8 cellular contexts compared by ENCODE assay signal in the genomic region with DNA sequence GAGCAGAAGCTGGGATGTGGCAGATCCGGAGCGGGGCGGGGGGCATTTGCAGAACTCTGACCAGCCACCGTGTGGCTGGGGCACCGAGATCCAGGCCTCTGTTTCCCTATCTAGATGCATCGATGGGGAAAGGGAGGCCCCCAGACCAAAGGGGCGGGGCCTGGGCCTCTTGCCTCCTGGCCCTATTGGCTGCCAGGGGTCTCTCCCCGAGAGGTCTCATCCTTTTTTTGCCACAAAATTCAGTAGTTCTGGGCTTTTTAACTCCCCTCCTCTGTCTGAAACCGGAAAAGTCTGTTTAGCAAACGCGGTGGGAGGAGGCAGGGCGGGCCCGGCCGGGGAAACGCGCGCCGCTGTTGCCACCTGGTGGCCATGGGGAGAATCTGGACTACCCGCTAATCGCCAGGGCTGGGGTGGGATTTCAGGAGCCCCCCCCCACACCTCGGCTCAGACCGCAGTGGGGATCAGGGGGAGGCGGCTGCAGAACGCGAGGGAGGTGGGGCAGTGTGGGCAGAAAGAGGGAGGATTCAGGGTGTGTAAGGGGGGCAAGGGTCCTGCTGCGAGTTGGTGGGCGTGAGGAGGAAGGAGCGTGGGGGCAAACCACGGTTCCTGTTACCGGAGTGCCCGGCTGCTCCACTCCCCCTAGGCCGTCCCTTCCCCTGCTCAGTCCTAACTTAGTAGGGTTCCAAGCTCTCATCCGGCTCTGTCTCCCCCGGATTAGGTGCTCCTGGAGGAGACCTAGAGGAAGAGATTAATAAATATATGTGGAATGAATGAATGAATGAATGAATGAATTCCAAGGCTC. TPM values are rescaled to one million over a fixed set of nuclear protein-coding genes. Genes with fewer than 3 reads are reported as not detected.
A peak's percentile ranks its signal among the peaks of the same experiment; 100 is the strongest.
DNase-seq lines count a peak whose midpoint lies in the region; ATAC-seq and TF ChIP-seq lines count a peak whose summit lies in the region.

No MANE protein-coding gene starts in this region.

- H3K36me3 Mint-ChIP-seq in activated T-cell treated with anti-CD3 and anti-CD28 coated beads, Interleukin-2, amount 50 U/mL, for 72 hours (ENCODE audit: insufficient read depth in 2 of 2) = peaks cover 0 to 6% of the 10 kb centered on the region in 2 donors
- H3K36me3 Mint-ChIP-seq in naive B cell = no peaks in the 10 kb centered on the region

- H3K9ac ChIP-seq in DND-41 (ENCODE audit: low read depth, low read length) (peak overlapping the region; percentile 51), IMR-90 (ENCODE audit: low read depth, low read length) (0 out of 2 replicates have a peak overlapping the region, but pooled peaks have one; percentile 5), fibroblast of lung (ENCODE audit: insufficient read depth, low read length) (no peak overlapping the region)

- POLR2A ChIA-PET in IMR-90 (lab: Charles Lee; ENCODE audit: unreplicated experiment) (interaction anchor here (0.6 kb wide), 1 partner anchor 50 kb away, joined by 3 read pairs; a partner anchor contains a TSS), Panc1 (lab: Charles Lee) (no interaction called here)

- no peaks in the 10 kb centered on the region for H3K27me3 Mint-ChIP-seq in activated T-cell treated with anti-CD3 and anti-CD28 coated beads, Interleukin-2, amount 50 U/mL, for 72 hours (ENCODE audit: low read depth)
- no peaks in the 10 kb centered on the region for H3K27me3 Mint-ChIP-seq in naive B cell

- intact Hi-C loops in IMR-90 (cut with micrococcal nuclease) (loop anchor here (1.0 to 5.0 kb wide), 2 partner anchors 51 to 121 kb away; no protein-coding TSS in a partner anchor), Panc1 (cut with micrococcal nuclease; ENCODE audit: unreplicated experiment) (loop anchor here (1.0 kb wide), 1 partner anchor 51 kb away; no protein-coding TSS in a partner anchor)

- no peaks in the 10 kb centered on the region for H3K9me1 ChIP-seq in IMR-90 (ENCODE audit: insufficient read depth, low read length)

- DNase-seq in DND-41 (peak; percentile 89), IMR-90 (peak; percentile 65), Panc1 (ENCODE audit: low read depth, low spot score) (no peak), fibroblast of lung (ENCODE audit: low read depth in 2 of 2) (peak; percentile 59 to 76), naive B cell (peak; percentile 84)
- DNase-seq in activated T-cell treated with anti-CD3 and anti-CD28 coated beads, Interleukin-2, amount 50 U/mL, for 72 hours = peak; percentile 83 to 89
- peak; percentile 66 for DNase-seq in stimulated activated CD8-positive, alpha-beta memory T cell treated with anti-CD3 and anti-CD28 coated beads, Interleukin-7, amount 100 ng/mL, for 24 hours (ENCODE audit: low read depth)

- no peaks in the 10 kb centered on the region for H3K27me3 ChIP-seq in DND-41 (ENCODE audit: insufficient read depth, low read length, poor library complexity)
- peaks cover 9% of the 10 kb centered on the region; the same call in 1 of the 2 replicates for H3K27me3 ChIP-seq in IMR-90 (ENCODE audit: control insufficient read depth, insufficient read depth, low read length)
- H3K27me3 ChIP-seq in Panc1 (ENCODE audit: control insufficient read depth, insufficient read depth, low read length) = no peaks in the 10 kb centered on the region
- no peaks in the 10 kb centered on the region for H3K27me3 ChIP-seq in fibroblast of lung (ENCODE audit: control insufficient read depth, insufficient read depth, low read length)

- H3K23ac ChIP-seq in IMR-90 (ENCODE audit: low read depth, low read length) = 0 out of 2 replicates have a peak overlapping the region, but pooled peaks have one; percentile 16

- H3K4me1 ChIP-seq in DND-41 (ENCODE audit: insufficient read depth, low read length) (peaks cover 20% of the 10 kb centered on the region), IMR-90 (ENCODE audit: control insufficient read depth, insufficient read depth, low read length) (peaks cover 7% of the 10 kb centered on the region; the same call in 1 of the 2 replicates), Panc1 (ENCODE audit: control insufficient read depth, insufficient read depth, low read length) (no peaks in the 10 kb centered on the region), fibroblast of lung (ENCODE audit: control insufficient read depth, extremely low read depth, insufficient read depth, low read length) (peaks cover 3% of the 10 kb centered on the region)

- H3K4me1 Mint-ChIP-seq in activated T-cell treated with anti-CD3 and anti-CD28 coated beads, Interleukin-2, amount 50 U/mL, for 72 hours (ENCODE audit: low read depth) = peaks cover 11% of the 10 kb centered on the region
- H3K4me1 Mint-ChIP-seq in naive B cell = peaks cover 16 to 22% (median 18%) of the 10 kb centered on the region in 3 donors

- BruUV-seq in IMR-90 (replicated peaks; lab: Mats Ljungman, UMichigan) (no TSS peak), Panc1 (replicated peaks; lab: Mats Ljungman, UMichigan) (no TSS peak)

- H4K8ac ChIP-seq in IMR-90 (ENCODE audit: low read depth in 2 of 2, low read length in 2 of 2) = peak overlapping the region; percentile 85 to 87

- no peaks in the 10 kb centered on the region for H3K79me2 ChIP-seq in DND-41 (ENCODE audit: insufficient read depth, low read length)
- no peaks in the 10 kb centered on the region for H3K79me2 ChIP-seq in fibroblast of lung (ENCODE audit: control insufficient read depth, insufficient read depth, low read length)

- no peak overlapping the region for H3K14ac ChIP-seq in IMR-90 (replicated peaks; ENCODE audit: low read depth, low read length)

- H3K18ac ChIP-seq in IMR-90 (ENCODE audit: low read depth, low read length) = no peak overlapping the region

- H2AFZ ChIP-seq in DND-41 (ENCODE audit: low read depth, low read length) (peak overlapping the region; percentile 84), IMR-90 (replicated peaks; ENCODE audit: low read length, poor library complexity) (peak overlapping the region; percentile 97), fibroblast of lung (ENCODE audit: low read length) (peak overlapping the region; percentile 52)

- H2AK5ac ChIP-seq in IMR-90 (ENCODE audit: low read depth, low read length) = no peak overlapping the region

- TF ChIP-seq CTCF in DND-41 (IDR thresholded peaks at IDR 0.05; ENCODE audit: borderline replicate concordance, extremely low read depth, low read length, poor library complexity, severe bottlenecking) (peak; percentile 98), IMR-90 (conservative IDR thresholded peaks at IDR 0.05; ENCODE audit: low read depth, low read length) (peak; percentile 88), Panc1 (IDR thresholded peaks at IDR 0.05) (peak; percentile 87), fibroblast of lung (conservative IDR thresholded peaks at IDR 0.05 in 1 of 2, IDR thresholded peaks at IDR 0.05 in 1 of 2; ENCODE audit: low read depth in 1 of 2, low read length in 2 of 2) (peak; percentile 72 to 80)

- H3K4ac ChIP-seq in IMR-90 (ENCODE audit: low read depth, low read length) = peak overlapping the region; percentile 74

- WGBS in IMR-90 (ENCODE audit: extremely low coverage in 2 of 2, insufficient read length in 1 of 2), 2 experiments = 0% methylated on average over 2 of the region's 34 CpGs; no CpG with 5 or more reads in 1 of the 2 experiments

- H3K4me3 ChIP-seq in DND-41 (ENCODE audit: low read depth in 1 of 2, low read length in 2 of 2) (peak overlapping the region in 1 of 2 experiments; percentile 3; a peak in 1 of 4 replicates), IMR-90 (ENCODE audit: insufficient read depth, low read depth, low read length) (no peak overlapping the region), Panc1 (ENCODE audit: low read depth in 2 of 2, low read length in 2 of 2) (peak overlapping the region in 1 of 2 experiments; percentile 23; a peak in 2 of 4 replicates), fibroblast of lung (replicated peaks in 1 of 4; ENCODE audit: control extremely low read depth in 1 of 4, insufficient read depth in 1 of 4, low read depth in 3 of 4, low read length in 4 of 4) (no peak overlapping the region)

- peak overlapping the region; percentile 66 for H4K91ac ChIP-seq in IMR-90 (ENCODE audit: insufficient read depth, low read depth, low read length)

- TF ChIP-seq POLR2A in IMR-90 (IDR thresholded peaks at IDR 0.05; ENCODE audit: low read depth, low read length) = peak; percentile 53; the same call in 1 of the 2 replicates

- H3K27ac ChIP-seq in DND-41 (ENCODE audit: low read length) (peak overlapping the region; percentile 82), IMR-90 (ENCODE audit: insufficient read depth, low read length) (peak overlapping the region; percentile 10), Panc1 (ENCODE audit: low read length) (peak overlapping the region; percentile 80), fibroblast of lung (ENCODE audit: insufficient read depth, low read length) (no peak overlapping the region)

- CTCF ChIA-PET in IMR-90 (lab: Yijun Ruan, JAX) (interaction anchor here (0.6 to 1.6 kb wide), 4 partner anchors 36 to 68 kb away, joined by 3 to 10 read pairs (median 4); a partner anchor contains a TSS), Panc1 (lab: Charles Lee) (no interaction called here)

- H2BK120ac ChIP-seq in IMR-90 (ENCODE audit: low read depth, low read length) = peak overlapping the region; percentile 83

- H2BK20ac ChIP-seq in IMR-90 (ENCODE audit: low read depth, low read length) = peak overlapping the region; percentile 50; the same call in 1 of the 2 replicates

- no peak overlapping the region for H2BK15ac ChIP-seq in IMR-90 (ENCODE audit: low read depth, low read length)

- TF ChIP-seq RAD21 in IMR-90 (IDR thresholded peaks at IDR 0.05; ENCODE audit: low read length) = peak; percentile 95

- H2AK9ac ChIP-seq in IMR-90 (replicated peaks; ENCODE audit: low read depth, low read length, poor library complexity) = peak overlapping the region; percentile 96

- peak overlapping the region; percentile 55 for H3K4me2 ChIP-seq in DND-41 (ENCODE audit: insufficient read depth, low read length)
- peak overlapping the region; percentile 65 for H3K4me2 ChIP-seq in IMR-90 (ENCODE audit: low read depth, low read length)
- peak overlapping the region; percentile 35 for H3K4me2 ChIP-seq in fibroblast of lung (ENCODE audit: extremely low read depth, insufficient read depth, low read length)

- H4K20me1 ChIP-seq in DND-41 (ENCODE audit: insufficient read depth, low read length) = no peaks in the 10 kb centered on the region
- no peaks in the 10 kb centered on the region for H4K20me1 ChIP-seq in IMR-90 (ENCODE audit: insufficient read depth, low read length)
- no peaks in the 10 kb centered on the region for H4K20me1 ChIP-seq in fibroblast of lung (ENCODE audit: control insufficient read depth, extremely low read depth, insufficient read depth, low read length)

- no peak overlapping the region for H3K56ac ChIP-seq in IMR-90 (ENCODE audit: extremely low read depth, insufficient read depth, low read length)

- peak overlapping the region; percentile 60 for H4K5ac ChIP-seq in IMR-90 (ENCODE audit: low read depth, low read length)

- peak overlapping the region; percentile 52 to 64 for H3K4me3 Mint-ChIP-seq in activated T-cell treated with anti-CD3 and anti-CD28 coated beads, Interleukin-2, amount 50 U/mL, for 72 hours
- H3K4me3 Mint-ChIP-seq in naive B cell = peak overlapping the region; percentile 54 to 81 (median 71)

- no peak overlapping the region for H2BK5ac ChIP-seq in IMR-90 (ENCODE audit: low read depth, low read length, poor library complexity, severe bottlenecking)

- H3K36me3 ChIP-seq in DND-41 (ENCODE audit: insufficient read depth, low read length) (no peaks in the 10 kb centered on the region), IMR-90 (ENCODE audit: control insufficient read depth, insufficient read depth, low read length) (no peaks in the 10 kb centered on the region), Panc1 (ENCODE audit: control insufficient read depth, insufficient read depth, low read length) (no peaks in the 10 kb centered on the region), fibroblast of lung (ENCODE audit: control insufficient read depth, insufficient read depth, low read length) (no peaks in the 10 kb centered on the region)

- dilution Hi-C loops in IMR-90 (cut with HindIII; ENCODE audit: low sequenced_read_pairs, unreplicated experiment) = no loop called here

- H3K9me3 Mint-ChIP-seq in activated T-cell treated with anti-CD3 and anti-CD28 coated beads, Interleukin-2, amount 50 U/mL, for 72 hours = no peaks in the 10 kb centered on the region
- no peaks in the 10 kb centered on the region for H3K9me3 Mint-ChIP-seq in naive B cell

- H3K9me3 ChIP-seq in DND-41 (ENCODE audit: insufficient read depth, low read length, severe bottlenecking) (no peaks in the 10 kb centered on the region), IMR-90 (ENCODE audit: control insufficient read depth, insufficient read depth, low read length) (0 out of 2 replicates have a peak, but pooled peaks cover 2% of the 10 kb centered on the region), Panc1 (ENCODE audit: control insufficient read depth, insufficient read depth, low read depth, low read length) (no peaks in the 10 kb centered on the region), fibroblast of lung (ENCODE audit: control insufficient read depth, insufficient read depth, low read depth, low read length) (no peaks in the 10 kb centered on the region)

- ATAC-seq in DND-41 (ENCODE audit: insufficient read depth, low read depth) = peak; percentile 95
- ATAC-seq in IMR-90 (ENCODE audit: low read depth) = peak; percentile 95
- peak; percentile 86 for ATAC-seq in Panc1
- ATAC-seq in activated T-cell treated with anti-CD3 and anti-CD28 coated beads, Interleukin-2, amount 50 U/mL, for 72 hours (replicated peaks in 1 of 2) = peak; percentile 93 to 98
- peak; percentile 92 to 93 for ATAC-seq in naive B cell (ENCODE audit: low read depth in 2 of 2)
- ATAC-seq in GM21717 (IDR thresholded peaks at IDR 0.05; ENCODE audit: unreplicated experiment) = no peak

- H3K27ac Mint-ChIP-seq in activated T-cell treated with anti-CD3 and anti-CD28 coated beads, Interleukin-2, amount 50 U/mL, for 72 hours = peak overlapping the region; percentile 57
- peak overlapping the region; percentile 84 to 95 (median 91) for H3K27ac Mint-ChIP-seq in naive B cell

- no peaks in the 10 kb centered on the region for H3K79me1 ChIP-seq in IMR-90 (ENCODE audit: low read depth in 1 of 2, low read length in 2 of 2)

- in situ Hi-C loops in IMR-90 (cut with MboI; ENCODE audit: low sequenced_read_pairs) = loop anchor here (5.0 to 25.0 kb wide), 2 partner anchors 41 to 121 kb away; a partner anchor contains a TSS
- in situ Hi-C loops in Panc1 (cut with HindIII; ENCODE audit: low pct_unique_long_range_greater_than_20kb, low sequenced_read_pairs) = no loop called here

RNA-seq across cellular contexts. Expression of a gene that starts 28.3 kb away (rescaled TPM):
- total RNA-seq in IMR-90 (2012; rRNA removed) = not detected in 2 replicates
- polyA plus RNA-seq in IMR-90 (2012; rRNA removed) = not detected in 2 replicates
- polyA plus RNA-seq in IMR-90 (2012; cell fraction: cytosol; rRNA removed) = 0.08 TPM in 1 of 2 replicates, not detected in the other
- polyA plus RNA-seq in IMR-90 (2012; cell fraction: nucleus; rRNA removed; ENCODE audit: low replicate concordance) = 0.11 TPM in 1 of 2 replicates, not detected in the other
- 0.36 TPM for total RNA-seq in Panc1 (2021; ENCODE audit: unreplicated experiment)
- 0.10 TPM for polyA plus RNA-seq in Panc1 (2012; ENCODE audit: insufficient read length)
- 10 to 100 TPM; 13.4 to 20.4 TPM for total RNA-seq in activated T-cell treated with anti-CD3 and anti-CD28 coated beads, Interleukin-2, amount 50 U/mL, for 72 hours
- under 0.01 and 0.50 TPM in 2 replicates for total RNA-seq in fibroblast of lung
- polyA plus RNA-seq in fibroblast of lung = 0.06 and 0.75 TPM in 2 replicates
- 0.73 TPM in 1 of 2 replicates, not detected in the other for polyA plus RNA-seq in fibroblast of lung (2012)
- polyA minus RNA-seq in fibroblast of lung (ENCODE audit: low replicate concordance) = 0.37 and 2.5 TPM in 2 replicates
- 10 to 100 TPM in 1 of 6 donors, 1 to 10 TPM in 5; 5.8 to 15.8 (median 8.1) TPM for polyA plus RNA-seq in naive B cell (ENCODE audit: low read depth in 6 of 6)

RNA-seq across cellular contexts. Expression of a gene that starts 39.2 kb away (rescaled TPM):
- total RNA-seq in IMR-90 (2012; rRNA removed) (1.3 and 1.4 TPM in 2 replicates), Panc1 (2021; ENCODE audit: unreplicated experiment) (13.1 TPM), fibroblast of lung (2.3 and 4.1 TPM in 2 replicates)
- polyA plus RNA-seq in IMR-90 (2012; rRNA removed) (3.9 and 4.3 TPM in 2 replicates), fibroblast of lung (2.0 and 2.3 TPM in 2 replicates), naive B cell (ENCODE audit: low read depth in 6 of 6) (10 to 100 TPM in 5 of 6 donors, 1 to 10 TPM in 1; 9.3 to 20.6 (median 13.3) TPM)
- 2.5 and 4.0 TPM in 2 replicates for polyA plus RNA-seq in IMR-90 (2012; cell fraction: cytosol; rRNA removed)
- polyA plus RNA-seq in IMR-90 (2012; cell fraction: nucleus; rRNA removed; ENCODE audit: low replicate concordance) = 12.9 and 21.9 TPM in 2 replicates
- 12.5 TPM for polyA plus RNA-seq in Panc1 (2012; ENCODE audit: insufficient read length)
- total RNA-seq in activated T-cell treated with anti-CD3 and anti-CD28 coated beads, Interleukin-2, amount 50 U/mL, for 72 hours = 10 to 100 TPM; 22.4 to 23.2 TPM
- polyA plus RNA-seq in fibroblast of lung (2012) = 3.3 and 3.4 TPM in 2 replicates
- polyA minus RNA-seq in fibroblast of lung (ENCODE audit: low replicate concordance) = 10.1 and 11.5 TPM in 2 replicates

RNA-seq across cellular contexts. Expression of a gene that starts 50.4 kb away (rescaled TPM):
- 1.4 and 1.9 TPM in 2 replicates for total RNA-seq in IMR-90 (2012; rRNA removed)
- 4.5 and 4.9 TPM in 2 replicates for polyA plus RNA-seq in IMR-90 (2012; rRNA removed)
- polyA plus RNA-seq in IMR-90 (2012; cell fraction: cytosol; rRNA removed) = 1.7 and 6.3 TPM in 2 replicates
- 11.8 and 32.4 TPM in 2 replicates for polyA plus RNA-seq in IMR-90 (2012; cell fraction: nucleus; rRNA removed; ENCODE audit: low replicate concordance)
- total RNA-seq in Panc1 (2021; ENCODE audit: unreplicated experiment) = 21.4 TPM
- polyA plus RNA-seq in Panc1 (2012; ENCODE audit: insufficient read length) = 25.6 TPM
- total RNA-seq in activated T-cell treated with anti-CD3 and anti-CD28 coated beads, Interleukin-2, amount 50 U/mL, for 72 hours = 10 to 100 TPM; 41.4 to 47.9 TPM
- 3.9 and 9.1 TPM in 2 replicates for total RNA-seq in fibroblast of lung
- 2.1 and 3.0 TPM in 2 replicates for polyA plus RNA-seq in fibroblast of lung
- polyA plus RNA-seq in fibroblast of lung (2012) = 2.3 and 3.5 TPM in 2 replicates
- 0.96 and 4.6 TPM in 2 replicates for polyA minus RNA-seq in fibroblast of lung (ENCODE audit: low replicate concordance)
- polyA plus RNA-seq in naive B cell (ENCODE audit: low read depth in 6 of 6) = 100 to 1,000 TPM in 1 of 6 donors, 10 to 100 TPM in 5; 47.7 to 110 (median 50.8) TPM
